10 cellular contexts compared by ENCODE assay signal in genomic region chr11:18749681-18750319, GRCh38. TPM values are rescaled to one million over a fixed set of nuclear protein-coding genes. Genes with fewer than 3 reads are reported as not detected.
A peak's percentile ranks its signal among the peaks of the same experiment; 100 is the strongest.
DNase-seq lines count a peak whose midpoint lies in the region; ATAC-seq, FAIRE-seq and TF ChIP-seq lines count a peak whose summit lies in the region.
"Had no signal": no experiment of that assay in that cellular context is flagged by ENCODE, and none has a peak within 500 bp of the region (broad histone marks: within the 10 kb centered on the region; RNA-seq: fewer than 3 reads in every experiment).

No MANE protein-coding gene starts in this region.

- DNase-seq in Daoy (ENCODE audit: low read depth) (peak; percentile 89), RCC 7860 (ENCODE audit: low spot score) (peak; percentile 60), esophagus squamous epithelium (lab: John Stamatoyannopoulos, UW) (no peak), non-pigmented ciliary epithelial cell (ENCODE audit: low read depth) (peak; percentile 42), NCI-H1417 treated with DMSO at 0.1 percent for 48 hours (lab: John Stamatoyannopoulos, UW) (no peak), NCI-H345 (lab: John Stamatoyannopoulos, UW) (no peak)
- no peak for DNase-seq in activated CD8-positive, alpha-beta T cell treated with anti-CD3 and anti-CD28 coated beads, Interleukin-2, amount 10 ng/mL, durations not matched to agents 7 days and 5 days
- DNase-seq: activated naive CD4-positive, alpha-beta T cell treated with anti-CD3 and anti-CD28 coated beads, Interleukin-2, amount 50 U/mL, for 16 hours; naive B cell had no signal

- H3K36me3 Mint-ChIP-seq in activated CD8-positive, alpha-beta T cell treated with anti-CD3 and anti-CD28 coated beads, Interleukin-2, amount 10 ng/mL, durations not matched to agents 7 days and 5 days (ENCODE audit: low read depth): no peaks in the 10 kb centered on the region
- H3K36me3 Mint-ChIP-seq: naive B cell had no signal

- FAIRE-seq in RCC 7860 (lab: Jason Lieb, UNC): peak; percentile 66

- no peak overlapping the region for H3K4me3 ChIP-seq in esophagus squamous epithelium

- peak in 1 of 6 experiments; percentile 10 for TF ChIP-seq CTCF in esophagus squamous epithelium (IDR thresholded peaks at IDR 0.05)

- no peaks in the 10 kb centered on the region for H3K4me1 Mint-ChIP-seq in activated CD8-positive, alpha-beta T cell treated with anti-CD3 and anti-CD28 coated beads, Interleukin-2, amount 10 ng/mL, durations not matched to agents 7 days and 5 days (ENCODE audit: low read depth)
- H3K4me1 Mint-ChIP-seq: naive B cell had no signal

- peak overlapping the region in 3 of 4 donors; percentile 64 to 68 (median 65) for H3K27ac ChIP-seq in esophagus squamous epithelium

- POLR2A ChIA-PET in activated CD8-positive, alpha-beta T cell treated with anti-CD3 and anti-CD28 coated beads, Interleukin-2, amount 10 ng/mL, durations not matched to agents 7 days and 5 days (lab: Charles Lee): no interaction called here

- H3K27ac Mint-ChIP-seq in activated CD8-positive, alpha-beta T cell treated with anti-CD3 and anti-CD28 coated beads, Interleukin-2, amount 10 ng/mL, durations not matched to agents 7 days and 5 days: no peak overlapping the region

- TF ChIP-seq POLR2A in esophagus squamous epithelium (IDR thresholded peaks at IDR 0.05): no peak

- H3K27me3 ChIP-seq in esophagus squamous epithelium: no peaks in the 10 kb centered on the region

- no peak for ATAC-seq in activated CD8-positive, alpha-beta T cell treated with anti-CD3 and anti-CD28 coated beads, Interleukin-2, amount 10 ng/mL, durations not matched to agents 7 days and 5 days
- ATAC-seq in GM19023 (IDR thresholded peaks at IDR 0.05; ENCODE audit: unreplicated experiment): no peak

- H3K9me3 Mint-ChIP-seq in activated CD8-positive, alpha-beta T cell treated with anti-CD3 and anti-CD28 coated beads, Interleukin-2, amount 10 ng/mL, durations not matched to agents 7 days and 5 days (ENCODE audit: insufficient read depth): no peaks in the 10 kb centered on the region
- H3K9me3 Mint-ChIP-seq: naive B cell had no signal

- intact Hi-C loops in esophagus squamous epithelium (cut with DNase I): no loop called here

- no peak overlapping the region for H3K4me3 Mint-ChIP-seq in activated CD8-positive, alpha-beta T cell treated with anti-CD3 and anti-CD28 coated beads, Interleukin-2, amount 10 ng/mL, durations not matched to agents 7 days and 5 days
- H3K4me3 Mint-ChIP-seq: naive B cell had no signal

- H3K9me3 ChIP-seq in esophagus squamous epithelium: no peaks in the 10 kb centered on the region

- H3K27me3 Mint-ChIP-seq in activated CD8-positive, alpha-beta T cell treated with anti-CD3 and anti-CD28 coated beads, Interleukin-2, amount 10 ng/mL, durations not matched to agents 7 days and 5 days (ENCODE audit: low read depth): peaks cover 4% of the 10 kb centered on the region

- no peaks in the 10 kb centered on the region for H3K36me3 ChIP-seq in esophagus squamous epithelium

- H3K4me1 ChIP-seq in esophagus squamous epithelium: peaks cover 0 to 18% (median 11%) of the 10 kb centered on the region in 3 donors

- CTCF ChIA-PET in activated CD8-positive, alpha-beta T cell treated with anti-CD3 and anti-CD28 coated beads, Interleukin-2, amount 10 ng/mL, durations not matched to agents 7 days and 5 days (lab: Charles Lee): interaction anchor here (0.6 to 1.5 kb wide), 3 partner anchors 15 to 28 kb away, joined by 3 to 6 read pairs (median 5); no protein-coding TSS in a partner anchor

- 33 to 69% methylated on average over 5 to 8 of the region's 12 CpGs for WGBS in esophagus squamous epithelium, 2 donors

RNA-seq across cellular contexts. Expression of gene IGSF22, which starts 23.8 kb away (rescaled TPM):
- not detected in 2 replicates for total RNA-seq in Daoy (2014; rRNA removed; shearing (Covaris generic))
- total RNA-seq in esophagus squamous epithelium: under 1 TPM in 1 of 4 donors, not detected in 3; under 0.01 TPM
- not detected for total RNA-seq in activated CD8-positive, alpha-beta T cell treated with anti-CD3 and anti-CD28 coated beads, Interleukin-2, amount 10 ng/mL, durations not matched to agents 7 days and 5 days

RNA-seq across cellular contexts. Expression of gene PTPN5, which starts 41.8 kb away (rescaled TPM):
- total RNA-seq in Daoy (2014; rRNA removed; shearing (Covaris generic)): 0.29 TPM in 1 of 2 replicates, not detected in the other
- under 1 TPM; 0.18 to 0.95 (median 0.58) TPM for total RNA-seq in esophagus squamous epithelium
- total RNA-seq in activated CD8-positive, alpha-beta T cell treated with anti-CD3 and anti-CD28 coated beads, Interleukin-2, amount 10 ng/mL, durations not matched to agents 7 days and 5 days: not detected

RNA-seq across cellular contexts. Expression of gene TMEM86A, which starts 51.2 kb away (rescaled TPM):
- total RNA-seq in Daoy (2014; rRNA removed; shearing (Covaris generic)): 0.40 and 0.65 TPM in 2 replicates
- 1 to 10 TPM in 3 of 4 donors, under 1 TPM in 1; 0.97 to 4.8 (median 1.5) TPM for total RNA-seq in esophagus squamous epithelium
- total RNA-seq in activated CD8-positive, alpha-beta T cell treated with anti-CD3 and anti-CD28 coated beads, Interleukin-2, amount 10 ng/mL, durations not matched to agents 7 days and 5 days: under 1 TPM; 0.26 to 0.52 TPM

Comparison
In these comparisons a context has a peak if more than half of its experiments do, and no peak if none do; other contexts are left out.
1. DNase-seq: peak in Daoy (single experiment), RCC 7860 (single experiment) and non-pigmented ciliary epithelial cell (single experiment); none in esophagus squamous epithelium (single experiment), activated CD8-positive, alpha-beta T cell treated with anti-CD3 and anti-CD28 coated beads, Interleukin-2, amount 10 ng/mL, durations not matched to agents 7 days and 5 days (single experiment), NCI-H1417 treated with DMSO at 0.1 percent for 48 hours (single experiment) and NCI-H345 (single experiment).